29 cellular contexts compared by ENCODE assay signal in the genomic region with DNA sequence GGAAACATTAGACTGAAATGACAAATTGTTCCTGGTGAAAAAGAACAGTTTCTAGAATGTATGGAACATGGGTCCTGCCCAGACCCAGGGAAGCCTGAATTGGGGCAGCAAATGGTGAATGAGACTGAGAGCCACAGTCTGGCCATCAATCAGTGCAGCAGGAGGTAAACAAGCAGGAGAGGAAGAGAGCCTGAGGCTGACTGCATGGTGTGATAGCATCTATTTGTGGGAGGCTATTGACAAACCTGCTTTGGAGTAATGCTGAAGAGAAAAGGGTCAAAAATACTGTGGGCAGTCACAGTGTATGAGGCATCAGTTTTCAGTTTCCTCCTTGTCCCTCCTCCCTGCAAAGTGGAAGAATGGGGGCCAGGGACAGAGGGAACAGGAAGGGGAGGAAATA.
"Had no signal": no experiment of that assay in that cellular context is flagged by ENCODE, and none has a peak within 500 bp of the region (broad histone marks: within the 10 kb centered on the region; RNA-seq: fewer than 3 reads in every experiment).

No MANE protein-coding gene starts in this region.

- H3K9me3 ChIP-seq: esophagus muscularis mucosa, gastroesophageal sphincter, lower lobe of right lung, mucosa of descending colon, right lobe of liver, stomach, thyroid gland had no signal

- ATAC-seq: foreskin keratinocyte; gastroesophageal sphincter; heart left ventricle; left colon; left ventricle myocardium superior; lower lobe of right lung; mucosa of descending colon; natural killer cell treated with Interleukin-12 subunit alpha and Interleukin-12 subunit beta and Interleukin-15 and Interleukin-18, amount 100 ng/mL, for 72 hours; right lobe of liver had no signal

- H3K4me1 ChIP-seq: esophagus muscularis mucosa, foreskin keratinocyte, gastroesophageal sphincter, heart left ventricle, lower lobe of right lung, neural progenitor cell, parathyroid adenoma, right lobe of liver, stomach, thyroid gland had no signal

- H3K9me3 Mint-ChIP-seq: memory B cell, neural progenitor cell had no signal

- H3K36me3 Mint-ChIP-seq: memory B cell; mesothelial cell of epicardium; naive B cell; natural killer cell treated with Interleukin-12 subunit alpha and Interleukin-12 subunit beta and Interleukin-15 and Interleukin-18, amount 100 ng/mL, for 72 hours; neural progenitor cell had no signal

- H3K27ac ChIP-seq: coronary artery, esophagus muscularis mucosa, foreskin keratinocyte, gastroesophageal sphincter, heart left ventricle, hepatocyte, lower lobe of right lung, neural progenitor cell, parathyroid adenoma, right lobe of liver, stomach, thyroid gland had no signal

- H3K27ac Mint-ChIP-seq: memory B cell; mesothelial cell of epicardium; natural killer cell treated with Interleukin-12 subunit alpha and Interleukin-12 subunit beta and Interleukin-15 and Interleukin-18, amount 100 ng/mL, for 72 hours; neural progenitor cell; progenitor cell of endocrine pancreas had no signal

- H3K4me3 Mint-ChIP-seq: memory B cell; mesothelial cell of epicardium; natural killer cell treated with Interleukin-12 subunit alpha and Interleukin-12 subunit beta and Interleukin-15 and Interleukin-18, amount 100 ng/mL, for 72 hours; neural progenitor cell had no signal

- DNase-seq: dermis blood vessel endothelial cell; effector memory CD4-positive, alpha-beta T cell; foreskin keratinocyte; heart left ventricle; kidney glomerular epithelial cell; left colon; left ventricle myocardium superior; lower lobe of right lung; mucosa of descending colon; naive B cell; right lobe of liver; stimulated activated CD4-positive, alpha-beta T cell treated with anti-CD3 and anti-CD28 coated beads, Interleukin-12 subunit alpha, Interleukin-12 subunit beta, amount 100 ng/mL, for 4 hours; stimulated activated CD4-positive, alpha-beta T cell treated with anti-CD3 and anti-CD28 coated beads, Interleukin-1b, Interleukin-23, amount 100 ng/mL, for 48 hours; stimulated activated CD4-positive, alpha-beta T cell treated with anti-CD3 and anti-CD28 coated beads, Interleukin-4, amount 100 ng/mL, for 1 hour; stimulated activated CD8-positive, alpha-beta memory T cell treated with anti-CD3 and anti-CD28 coated beads, Interleukin-4, amount 100 ng/mL, for 48 hours; stimulated activated naive CD4-positive, alpha-beta T cell treated with Interleukin-2 at 50 U/mL for 16 hours; stomach; thyroid gland had no signal

- H3K4me1 Mint-ChIP-seq: memory B cell, mesothelial cell of epicardium, naive B cell, neural progenitor cell had no signal

- H3K27me3 ChIP-seq: esophagus muscularis mucosa, foreskin keratinocyte, gastroesophageal sphincter, heart left ventricle, hepatocyte, neural progenitor cell, right lobe of liver, stomach, thyroid gland had no signal

- H3K36me3 ChIP-seq: esophagus muscularis mucosa, gastroesophageal sphincter, heart left ventricle, lower lobe of right lung, neural progenitor cell, right lobe of liver, stomach, thyroid gland had no signal

- H3K27me3 Mint-ChIP-seq: memory B cell; natural killer cell treated with Interleukin-12 subunit alpha and Interleukin-12 subunit beta and Interleukin-15 and Interleukin-18, amount 100 ng/mL, for 72 hours; progenitor cell of endocrine pancreas had no signal

- H3K4me3 ChIP-seq: coronary artery, esophagus muscularis mucosa, gastroesophageal sphincter, heart left ventricle, hepatocyte, lower lobe of right lung, mucosa of descending colon, neural progenitor cell, right lobe of liver, smooth muscle cell, stomach, thyroid gland had no signal
